21 cellular contexts compared by ENCODE assay signal in genomic region chr2:154827286-154827685, GRCh38.
"Had no signal": no experiment of that assay in that cellular context is flagged by ENCODE, and none has a peak within 500 bp of the region (broad histone marks: within the 10 kb centered on the region; RNA-seq: fewer than 3 reads in every experiment).

No MANE protein-coding gene starts in this region.

- H3K27me3 ChIP-seq: foreskin keratinocyte, heart right ventricle, spleen, tibial nerve, upper lobe of right lung had no signal

- H3K9me3 ChIP-seq: heart right ventricle, psoas muscle, spleen, tibial nerve, upper lobe of right lung had no signal

- H3K4me3 ChIP-seq: psoas muscle, spleen, tibial nerve, upper lobe of right lung had no signal

- ATAC-seq: foreskin keratinocyte; naive thymus-derived CD4-positive, alpha-beta T cell; psoas muscle; sciatic nerve; stimulated activated memory B cell treated with anti-CD40 and anti-IgM and Interleukin-4, amounts not matched to agents 10 μg/mL and 1 μg/mL and 100 μg/mL, for 72 hours; upper lobe of right lung had no signal

- H3K36me3 ChIP-seq: heart right ventricle, spleen, tibial nerve, upper lobe of right lung had no signal

- H3K4me1 ChIP-seq: foreskin keratinocyte, heart right ventricle, psoas muscle, spleen, tibial nerve, upper lobe of right lung had no signal

- DNase-seq: endodermal cell; erythroblast; foreskin keratinocyte; heart right ventricle; hypothalamus; kidney glomerular epithelial cell; mammary epithelial cell; naive thymus-derived CD4-positive, alpha-beta T cell; nephron progenitor cell; psoas muscle; retina; spleen; stimulated activated CD4-positive, alpha-beta T cell treated with anti-CD3 and anti-CD28 coated beads, Interleukin-15, amount 100 ng/mL, for 24 hours; stimulated activated CD4-positive, alpha-beta T cell treated with anti-CD3 and anti-CD28 coated beads, Interleukin-1b, Interleukin-23, amount 100 ng/mL, for 48 hours; stimulated activated CD4-positive, alpha-beta T cell treated with anti-CD3 and anti-CD28 coated beads, Interleukin-4, amount 100 ng/mL, for 24 hours; upper lobe of right lung had no signal

- FAIRE-seq: colon, endothelial cell of umbilical vein had no signal

- H3K27ac ChIP-seq: foreskin keratinocyte, psoas muscle, spleen, tibial nerve, upper lobe of right lung had no signal
